8 cellular contexts compared by ENCODE assay signal in the genomic region with DNA sequence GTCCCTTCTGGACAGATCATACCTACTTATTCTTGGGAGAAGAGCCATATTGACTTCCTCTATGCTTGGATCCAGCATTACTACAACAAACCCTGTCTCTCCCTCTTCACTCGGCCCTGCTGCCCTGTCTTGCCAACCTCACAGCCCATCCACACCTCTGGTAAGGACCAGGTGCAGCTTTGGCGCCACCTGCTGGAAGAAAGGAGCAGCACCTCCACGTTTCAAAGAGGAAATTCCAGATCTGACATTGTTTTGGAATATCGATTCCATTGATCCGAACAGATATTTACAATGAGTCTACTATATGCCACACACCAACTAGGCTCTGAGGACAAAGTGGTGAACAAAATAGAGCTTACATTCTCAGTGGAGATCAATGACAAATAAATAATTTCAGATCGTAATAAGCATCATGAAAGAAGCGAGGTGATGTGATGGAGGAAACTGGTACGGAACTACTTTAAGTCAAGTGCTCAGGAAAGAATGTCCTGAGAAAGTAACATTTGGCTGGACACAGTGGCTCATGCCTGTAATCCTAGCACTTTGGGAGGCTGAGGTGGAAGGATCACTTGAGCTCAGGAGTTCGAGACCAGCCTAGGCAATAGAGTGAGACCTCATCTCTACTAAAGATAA. TPM values are rescaled to one million over a fixed set of nuclear protein-coding genes. Genes with fewer than 3 reads are reported as not detected.
DNase-seq lines count a peak whose midpoint lies in the region; ATAC-seq and TF ChIP-seq lines count a peak whose summit lies in the region.

No MANE protein-coding gene starts in this region.

- peaks cover 27% of the 10 kb centered on the region for H3K36me3 Mint-ChIP-seq in GM23338 (ENCODE audit: low read depth)
- H3K36me3 Mint-ChIP-seq in activated CD4-positive, alpha-beta T cell treated with anti-CD3 and anti-CD28 coated beads, Interleukin-2, amount 10 ng/mL, durations not matched to agents 24 days and 14 days (ENCODE audit: low read depth) = peaks cover 12% of the 10 kb centered on the region

- H3K27ac Mint-ChIP-seq in GM23338 = no peak overlapping the region
- H3K27ac Mint-ChIP-seq in activated CD4-positive, alpha-beta T cell treated with anti-CD3 and anti-CD28 coated beads, Interleukin-2, amount 10 ng/mL, durations not matched to agents 24 days and 14 days = no peak overlapping the region

- H3K4me3 ChIP-seq in AG09309 (ENCODE audit: control insufficient read depth, low read depth, low read length) (no peak overlapping the region), GM23338 (no peak overlapping the region), right lobe of liver (no peak overlapping the region)

- DNase-seq in AG09309 (ENCODE audit: low read depth) = no peak
- DNase-seq in GM23338 (ENCODE audit: low spot score) = peak; percentile 88
- DNase-seq in NCI-H446 (lab: John Stamatoyannopoulos, UW) = peak; percentile 84 to 86
- peak; percentile 91 for DNase-seq in activated CD4-positive, alpha-beta T cell treated with anti-CD3 and anti-CD28 coated beads, Interleukin-2, amount 10 ng/mL, durations not matched to agents 24 days and 14 days
- peak; percentile 36 for DNase-seq in dedifferentiated amniotic fluid mesenchymal stem cell (ENCODE audit: extremely low spot score)
- DNase-seq in right lobe of liver = peak; percentile 81 to 86 (median 82)
- peak; percentile 68 for DNase-seq in stimulated activated CD8-positive, alpha-beta memory T cell treated with anti-CD3 and anti-CD28 coated beads, Interleukin-12 subunit alpha, Interleukin-12 subunit beta, amount 100 ng/mL, for 1 hour (ENCODE audit: low read depth)

- H3K27ac ChIP-seq in GM23338 (ENCODE audit: low read depth) (peak overlapping the region; percentile 17; the same call in 1 of the 2 replicates), right lobe of liver (no peak overlapping the region)

- TF ChIP-seq CTCF in AG09309 (IDR thresholded peaks at IDR 0.05; ENCODE audit: control insufficient read depth, insufficient read depth, low read depth, low read length, missing control alignments) (peak; percentile 97), GM23338 (conservative IDR thresholded peaks at IDR 0.05; ENCODE audit: low read depth in 2 of 2) (peak; percentile 100), right lobe of liver (IDR thresholded peaks at IDR 0.05) (peak; percentile 94 to 97 (median 96))

- no peaks in the 10 kb centered on the region for H3K27me3 Mint-ChIP-seq in GM23338 (ENCODE audit: insufficient read depth, low read depth, poor library complexity)
- H3K27me3 Mint-ChIP-seq in activated CD4-positive, alpha-beta T cell treated with anti-CD3 and anti-CD28 coated beads, Interleukin-2, amount 10 ng/mL, durations not matched to agents 24 days and 14 days = no peaks in the 10 kb centered on the region

- H3K79me2 ChIP-seq in GM23338 (replicated peaks; ENCODE audit: insufficient read depth) = no peaks in the 10 kb centered on the region

- peaks cover 11% of the 10 kb centered on the region for H3K9me3 Mint-ChIP-seq in GM23338
- no peaks in the 10 kb centered on the region for H3K9me3 Mint-ChIP-seq in activated CD4-positive, alpha-beta T cell treated with anti-CD3 and anti-CD28 coated beads, Interleukin-2, amount 10 ng/mL, durations not matched to agents 24 days and 14 days

- H3K4me1 ChIP-seq in GM23338 (ENCODE audit: insufficient read depth) = no peaks in the 10 kb centered on the region
- peaks cover 0 to 3% (median 0%) of the 10 kb centered on the region in 4 donors for H3K4me1 ChIP-seq in right lobe of liver

- no peak for TF ChIP-seq POLR2A in right lobe of liver (IDR thresholded peaks at IDR 0.05)

- H3K36me3 ChIP-seq in GM23338 (ENCODE audit: insufficient read depth) (peaks cover 3% of the 10 kb centered on the region; the same call in 1 of the 2 replicates), right lobe of liver (peaks cover 0 to 20% (median 11%) of the 10 kb centered on the region in 4 donors)

- no peaks in the 10 kb centered on the region for H4K20me1 ChIP-seq in GM23338 (replicated peaks; ENCODE audit: insufficient read depth)

- H3K4me3 Mint-ChIP-seq in GM23338 = no peak overlapping the region
- H3K4me3 Mint-ChIP-seq in activated CD4-positive, alpha-beta T cell treated with anti-CD3 and anti-CD28 coated beads, Interleukin-2, amount 10 ng/mL, durations not matched to agents 24 days and 14 days = no peak overlapping the region

- no peak overlapping the region for H3K4me2 ChIP-seq in GM23338

- no peaks in the 10 kb centered on the region for H3K9me3 ChIP-seq in right lobe of liver

- ATAC-seq in GM23338 (peak; percentile 90), right lobe of liver (peak; percentile 84 to 91 (median 87)), HG02678 (IDR thresholded peaks at IDR 0.05; ENCODE audit: unreplicated experiment) (no peak)

- no peaks in the 10 kb centered on the region for H3K27me3 ChIP-seq in GM23338 (ENCODE audit: insufficient read depth)
- H3K27me3 ChIP-seq in right lobe of liver = no peaks in the 10 kb centered on the region

- peak overlapping the region; percentile 41 for H2AFZ ChIP-seq in GM23338

- peaks cover 7% of the 10 kb centered on the region; the same call in 2 of the 3 replicates for H3K4me1 Mint-ChIP-seq in GM23338
- peaks cover 5% of the 10 kb centered on the region for H3K4me1 Mint-ChIP-seq in activated CD4-positive, alpha-beta T cell treated with anti-CD3 and anti-CD28 coated beads, Interleukin-2, amount 10 ng/mL, durations not matched to agents 24 days and 14 days

- no peaks in the 10 kb centered on the region; the same call in 1 of the 2 replicates for H3K9me2 ChIP-seq in GM23338 (ENCODE audit: insufficient read depth)

- no peaks in the 10 kb centered on the region for H3F3A ChIP-seq in GM23338 (replicated peaks; ENCODE audit: low read depth)

- intact Hi-C loops in activated CD4-positive, alpha-beta T cell treated with anti-CD3 and anti-CD28 coated beads, Interleukin-2, amount 10 ng/mL, durations not matched to agents 24 days and 14 days (cut with micrococcal nuclease) = loop anchor here (1.0 to 2.0 kb wide), 2 partner anchors 54 to 157 kb away; no protein-coding TSS in a partner anchor
- intact Hi-C loops in right lobe of liver (cut with DNase I) = loop anchor here in 1 of 2 donors (5.0 kb wide), 1 partner anchor 56 kb away; no protein-coding TSS in a partner anchor

- 25% methylated on average over 9 of the region's 9 CpGs for WGBS in right lobe of liver (ENCODE audit: insufficient coverage, low coverage, low lambda C conversion rate, missing lambda C conversion rate)

TF ChIP-seq in GM23338, 12 proteins besides CTCF, POLR2A, EP300 and RAD21:
- TF ChIP-seq ZNF331 (CRISPR knock-in tag; IDR thresholded peaks at IDR 0.05; ENCODE audit: low read depth) (no peak), ZNF114 (CRISPR knock-in tag; IDR thresholded peaks at IDR 0.05) (no peak), CREB1 (CRISPR knock-in tag; IDR thresholded peaks at IDR 0.05; ENCODE audit: low read depth) (no peak)
TF ChIP-seq in GM23338: peak in this region for 0.

RNA-seq across cellular contexts. Expression of gene MFSD2A, which starts 18.7 kb away (rescaled TPM):
- 22.1 and 23.9 TPM in 2 replicates for total RNA-seq in GM23338 (2014; rRNA removed; shearing (Covaris generic))
- polyA plus RNA-seq in GM23338 (2016; fragmentation: Nextera tagmentation; extraction: Ambion mirVana) = 16.1 and 17.9 TPM in 2 replicates
- 47.0 and 49.7 TPM in 2 replicates for total RNA-seq in activated CD4-positive, alpha-beta T cell treated with anti-CD3 and anti-CD28 coated beads, Interleukin-2, amount 10 ng/mL, durations not matched to agents 24 days and 14 days
- 100 to 1,000 TPM in 3 of 6 experiments, 10 to 100 TPM in 3; 44.3 to 292 (median 113) TPM for total RNA-seq in right lobe of liver
